In genomic region chr3:51688206-51688600, GRCh38 we compare ENCODE assay signal across 24 cellular contexts. TPM values are rescaled to one million over a fixed set of nuclear protein-coding genes. Genes with fewer than 3 reads are reported as not detected.
DNase-seq lines count a peak whose midpoint lies in the region; ATAC-seq and TF ChIP-seq lines count a peak whose summit lies in the region.
"Had no signal": no experiment of that assay in that cellular context is flagged by ENCODE, and none has a peak within 500 bp of the region (broad histone marks: within the 10 kb centered on the region; RNA-seq: fewer than 3 reads in every experiment).

No MANE protein-coding gene starts in this region.

- peak overlapping the region; percentile 7 for H3K4me3 Mint-ChIP-seq in activated naive CD8-positive, alpha-beta T cell
- no peak overlapping the region for H3K4me3 Mint-ChIP-seq in activated naive CD8-positive, alpha-beta T cell treated with anti-CD3 and anti-CD28 coated beads for 36 hours
- H3K4me3 Mint-ChIP-seq in H9 = no peak overlapping the region; a peak in 1 of 5 replicates
- H3K4me3 Mint-ChIP-seq in neural progenitor cell = no peak overlapping the region
- no peak overlapping the region for H3K4me3 Mint-ChIP-seq in stimulated activated memory B cell treated with anti-CD40 and anti-IgM and Interleukin-4, amounts not matched to agents 10 μg/mL and 1 μg/mL and 100 μg/mL, for 72 hours
- H3K4me3 Mint-ChIP-seq: stimulated activated naive B cell treated with anti-CD40 and anti-IgM and Interleukin-4, amounts not matched to agents 10 μg/mL and 1 μg/mL and 100 μg/mL, for 72 hours had no signal

- no peak overlapping the region for H2BK12ac ChIP-seq in H9 (ENCODE audit: insufficient read length, low read depth, low read length)

- H3K9ac ChIP-seq in H9 (ENCODE audit: extremely low read depth, insufficient read length, low read length) = no peak overlapping the region
- no peak overlapping the region for H3K9ac ChIP-seq in neural progenitor cell

- no peak overlapping the region for H2BK120ac ChIP-seq in H9 (ENCODE audit: low read depth, low read length, poor library complexity, severe bottlenecking)

- no peak overlapping the region for H2AFZ ChIP-seq in H9 (ENCODE audit: low read length)
- no peak overlapping the region for H2AFZ ChIP-seq in neural progenitor cell (replicated peaks)

- ATAC-seq in stimulated activated memory B cell treated with anti-CD40 and anti-IgM and Interleukin-4, amounts not matched to agents 10 μg/mL and 1 μg/mL and 100 μg/mL, for 72 hours = no peak
- ATAC-seq: K562; stimulated activated naive B cell treated with anti-CD40 and anti-IgM and Interleukin-4, amounts not matched to agents 10 μg/mL and 1 μg/mL and 100 μg/mL, for 72 hours had no signal

- no peak overlapping the region for H3K18ac ChIP-seq in H9 (ENCODE audit: insufficient read length, low read depth, low read length)

- H3K27ac Mint-ChIP-seq in activated naive CD8-positive, alpha-beta T cell = no peak overlapping the region
- no peak overlapping the region for H3K27ac Mint-ChIP-seq in activated naive CD8-positive, alpha-beta T cell treated with anti-CD3 and anti-CD28 coated beads for 36 hours
- H3K27ac Mint-ChIP-seq in H9 (peak overlapping the region in 2 of 3 experiments; percentile 67 to 68; a peak in 1 of 7 replicates), neural progenitor cell (peak overlapping the region; percentile 61)
- H3K27ac Mint-ChIP-seq in stimulated activated memory B cell treated with anti-CD40 and anti-IgM and Interleukin-4, amounts not matched to agents 10 μg/mL and 1 μg/mL and 100 μg/mL, for 72 hours = no peak overlapping the region

- peaks cover 6% of the 10 kb centered on the region for H3K36me3 Mint-ChIP-seq in activated naive CD8-positive, alpha-beta T cell
- peaks cover 31% of the 10 kb centered on the region for H3K36me3 Mint-ChIP-seq in activated naive CD8-positive, alpha-beta T cell treated with anti-CD3 and anti-CD28 coated beads for 36 hours
- H3K36me3 Mint-ChIP-seq in H9 (ENCODE audit: insufficient read depth in 1 of 3, low read depth in 3 of 3) = peaks cover 0 to 11% (median 0%) of the 10 kb centered on the region in 3 experiments; a peak in 3 of 7 replicates
- peaks cover 5% of the 10 kb centered on the region for H3K36me3 Mint-ChIP-seq in neural progenitor cell
- H3K36me3 Mint-ChIP-seq in stimulated activated memory B cell treated with anti-CD40 and anti-IgM and Interleukin-4, amounts not matched to agents 10 μg/mL and 1 μg/mL and 100 μg/mL, for 72 hours = peaks cover 61% of the 10 kb centered on the region

- H4K8ac ChIP-seq in H9 (replicated peaks; ENCODE audit: insufficient read length, low read depth, low read length) = no peak overlapping the region

- H3K79me2 ChIP-seq in H9 (ENCODE audit: insufficient read depth, low read length) (no peaks in the 10 kb centered on the region), neural progenitor cell (ENCODE audit: low read depth) (no peaks in the 10 kb centered on the region)

- H3K27ac ChIP-seq in H9 (ENCODE audit: insufficient read length, low read depth, low read length) (no peak overlapping the region), angular gyrus (ENCODE audit: low read depth, low read length) (peak overlapping the region; percentile 74), neural progenitor cell (no peak overlapping the region)
- H3K27ac ChIP-seq: foreskin keratinocyte, thoracic aorta had no signal

- no peaks in the 10 kb centered on the region for H3K27me3 ChIP-seq in H9 (ENCODE audit: insufficient read depth, low read length)
- H3K27me3 ChIP-seq in neural progenitor cell = no peaks in the 10 kb centered on the region
- H3K27me3 ChIP-seq: foreskin keratinocyte, vagina had no signal

- no peak for DNase-seq in activated naive CD8-positive, alpha-beta T cell treated with anti-CD3 and anti-CD28 coated beads for 36 hours
- no peak for DNase-seq in H9
- DNase-seq in neural progenitor cell (ENCODE audit: low spot score) = no peak
- DNase-seq in globus pallidus (ENCODE audit: low spot score) = no peak
- DNase-seq: activated CD4-positive, CD25-positive, alpha-beta regulatory T cell; activated effector memory CD4-positive, alpha-beta T cell treated with anti-CD3 and anti-CD28 coated beads, Interleukin-2, amount 50 U/mL, for 16 hours; Caco-2; DMS79 treated with DMSO at 0.1 percent for 48 hours; erythroblast; kidney; MM.1S; NCI-H146; NCI-H510A treated with DMSO at 0.1 percent for 48 hours; occipital lobe; small intestine; stimulated activated CD4-positive, alpha-beta T cell treated with anti-CD3 and anti-CD28 coated beads, Interleukin-2, amount 100 ng/mL, for 24 hours; stimulated activated naive B cell treated with anti-CD40 and anti-IgM and Interleukin-4, amounts not matched to agents 10 μg/mL and 1 μg/mL and 100 μg/mL, for 72 hours had no signal

- no peaks in the 10 kb centered on the region for H3K9me3 Mint-ChIP-seq in activated naive CD8-positive, alpha-beta T cell (ENCODE audit: low read depth)
- H3K9me3 Mint-ChIP-seq in activated naive CD8-positive, alpha-beta T cell treated with anti-CD3 and anti-CD28 coated beads for 36 hours = no peaks in the 10 kb centered on the region
- H3K9me3 Mint-ChIP-seq in H9 = no peaks in the 10 kb centered on the region
- H3K9me3 Mint-ChIP-seq in neural progenitor cell = no peaks in the 10 kb centered on the region
- H3K9me3 Mint-ChIP-seq in stimulated activated memory B cell treated with anti-CD40 and anti-IgM and Interleukin-4, amounts not matched to agents 10 μg/mL and 1 μg/mL and 100 μg/mL, for 72 hours = no peaks in the 10 kb centered on the region
- H3K9me3 Mint-ChIP-seq: stimulated activated naive B cell treated with anti-CD40 and anti-IgM and Interleukin-4, amounts not matched to agents 10 μg/mL and 1 μg/mL and 100 μg/mL, for 72 hours had no signal

- no peak overlapping the region for H4K91ac ChIP-seq in H9 (ENCODE audit: insufficient read length, low read depth, low read length)

- H3K27me3 Mint-ChIP-seq in activated naive CD8-positive, alpha-beta T cell = no peaks in the 10 kb centered on the region
- H3K27me3 Mint-ChIP-seq in activated naive CD8-positive, alpha-beta T cell treated with anti-CD3 and anti-CD28 coated beads for 36 hours = no peaks in the 10 kb centered on the region
- H3K27me3 Mint-ChIP-seq in H9 (ENCODE audit: low read depth) = no peaks in the 10 kb centered on the region
- H3K27me3 Mint-ChIP-seq in neural progenitor cell (ENCODE audit: insufficient read depth, low read depth) = peaks cover 2% of the 10 kb centered on the region
- no peaks in the 10 kb centered on the region for H3K27me3 Mint-ChIP-seq in stimulated activated memory B cell treated with anti-CD40 and anti-IgM and Interleukin-4, amounts not matched to agents 10 μg/mL and 1 μg/mL and 100 μg/mL, for 72 hours
- H3K27me3 Mint-ChIP-seq: stimulated activated naive B cell treated with anti-CD40 and anti-IgM and Interleukin-4, amounts not matched to agents 10 μg/mL and 1 μg/mL and 100 μg/mL, for 72 hours had no signal

- no peak overlapping the region for H2BK5ac ChIP-seq in H9 (ENCODE audit: insufficient read length, low read length)

- H3K23ac ChIP-seq in H9 (ENCODE audit: insufficient read length, low read depth, low read length) = no peak overlapping the region

- no peak overlapping the region for H3T11ph ChIP-seq in H9 (ENCODE audit: low read length)

- H3K4me2 ChIP-seq in H9 (ENCODE audit: insufficient read depth, insufficient read length, low read length) (no peak overlapping the region), neural progenitor cell (no peak overlapping the region)

- no peaks in the 10 kb centered on the region for H3K23me2 ChIP-seq in H9 (ENCODE audit: insufficient read length, low read depth, low read length, poor library complexity, severe bottlenecking)

- H3K14ac ChIP-seq in H9 (ENCODE audit: insufficient read depth, low read length) = no peak overlapping the region

- H3F3A ChIP-seq in neural progenitor cell (ENCODE audit: low read depth) = no peaks in the 10 kb centered on the region

- no peaks in the 10 kb centered on the region for H3K9me3 ChIP-seq in H9 (ENCODE audit: control insufficient read depth, low read depth, low read length)
- no peaks in the 10 kb centered on the region for H3K9me3 ChIP-seq in neural progenitor cell (ENCODE audit: low read depth)
- H3K9me3 ChIP-seq: Caco-2, thoracic aorta, vagina had no signal

- no peak overlapping the region for H3K4ac ChIP-seq in H9 (ENCODE audit: low read depth, low read length)

- H2BK20ac ChIP-seq in H9 (ENCODE audit: low read depth, low read length, poor library complexity, severe bottlenecking) = no peak overlapping the region

- H3K4me1 ChIP-seq in H9 (ENCODE audit: insufficient read depth, low read length) (no peaks in the 10 kb centered on the region), neural progenitor cell (peaks cover 4% of the 10 kb centered on the region)
- H3K4me1 ChIP-seq: Caco-2 had no signal

- no peak overlapping the region for H4K5ac ChIP-seq in H9 (ENCODE audit: insufficient read length, low read depth, low read length)

- no peak overlapping the region for H2BK15ac ChIP-seq in H9 (ENCODE audit: low read depth, low read length)

- no peak overlapping the region for H2AK5ac ChIP-seq in H9 (ENCODE audit: insufficient read length, low read length)

- no peaks in the 10 kb centered on the region for H3K79me1 ChIP-seq in H9 (ENCODE audit: insufficient read depth, low read depth, low read length, poor library complexity, severe bottlenecking)

- H3K4me3 ChIP-seq in neural progenitor cell = no peak overlapping the region
- H3K4me3 ChIP-seq: K562, thoracic aorta, vagina had no signal

- H3K56ac ChIP-seq in H9 (ENCODE audit: insufficient read length, low read depth, low read length) = no peak overlapping the region

- H3K4me1 Mint-ChIP-seq in activated naive CD8-positive, alpha-beta T cell (ENCODE audit: low read depth) = peaks cover 63% of the 10 kb centered on the region
- peaks cover 53% of the 10 kb centered on the region for H3K4me1 Mint-ChIP-seq in activated naive CD8-positive, alpha-beta T cell treated with anti-CD3 and anti-CD28 coated beads for 36 hours
- H3K4me1 Mint-ChIP-seq in H9 = peaks cover 9 to 24% of the 10 kb centered on the region in 2 experiments; a peak in 3 of 4 replicates
- peaks cover 11% of the 10 kb centered on the region for H3K4me1 Mint-ChIP-seq in neural progenitor cell
- H3K4me1 Mint-ChIP-seq in stimulated activated memory B cell treated with anti-CD40 and anti-IgM and Interleukin-4, amounts not matched to agents 10 μg/mL and 1 μg/mL and 100 μg/mL, for 72 hours = peaks cover 39% of the 10 kb centered on the region

- WGBS in H9 (ENCODE audit: extremely low coverage, insufficient read length, low lambda C conversion rate) = no CpG with 5 or more reads among the region's 3 CpGs

- H3K36me3 ChIP-seq in neural progenitor cell = no peaks in the 10 kb centered on the region

- TF ChIP-seq CTCF in H9 (conservative IDR thresholded peaks at IDR 0.05) (no peak), neural progenitor cell (IDR thresholded peaks at IDR 0.05) (no peak)

- H4K20me1 ChIP-seq in H9 (ENCODE audit: control insufficient read depth, insufficient read depth, insufficient read length) (peaks cover 2% of the 10 kb centered on the region), neural progenitor cell (ENCODE audit: low read depth) (no peaks in the 10 kb centered on the region)

RNA-seq across cellular contexts. Expression of gene TEX264, which starts 17.2 kb away (rescaled TPM):
- total RNA-seq in activated naive CD8-positive, alpha-beta T cell treated with anti-CD3 and anti-CD28 coated beads for 36 hours = 10 to 100 TPM; 37.1 to 39.5 TPM
- total RNA-seq in H9 (2021) (15.0 and 17.3 TPM in 2 replicates), neural progenitor cell (ENCODE audit: low replicate concordance) (0.54 and 2.8 TPM in 2 replicates)

RNA-seq across cellular contexts. Expression of gene GRM2, which starts 18.7 kb away (rescaled TPM):
- total RNA-seq in activated naive CD8-positive, alpha-beta T cell treated with anti-CD3 and anti-CD28 coated beads for 36 hours = under 1 TPM; 0.37 to 0.46 TPM
- 1.5 and 1.9 TPM in 2 replicates for total RNA-seq in H9 (2021)
- total RNA-seq in neural progenitor cell (ENCODE audit: low replicate concordance) = 1.9 and 4.9 TPM in 2 replicates
- total RNA-seq: foreskin keratinocyte, K562, vagina had no signal

Comparison
In these comparisons a context has a peak if more than half of its experiments do, and no peak if none do; other contexts are left out.
1. H3K27ac Mint-ChIP-seq: peak in H9 (2 of 3) and neural progenitor cell (single experiment); none in activated naive CD8-positive, alpha-beta T cell (single experiment), activated naive CD8-positive, alpha-beta T cell treated with anti-CD3 and anti-CD28 coated beads for 36 hours (single experiment) and stimulated activated memory B cell treated with anti-CD40 and anti-IgM and Interleukin-4, amounts not matched to agents 10 μg/mL and 1 μg/mL and 100 μg/mL, for 72 hours (single experiment).